8 cellular contexts compared by ENCODE assay signal in genomic region chr5:368162-369084, GRCh38. TPM values are rescaled to one million over a fixed set of nuclear protein-coding genes. Genes with fewer than 3 reads are reported as not detected.
A peak's percentile ranks its signal among the peaks of the same experiment; 100 is the strongest.
DNase-seq lines count a peak whose midpoint lies in the region; ATAC-seq and TF ChIP-seq lines count a peak whose summit lies in the region.

No MANE protein-coding gene starts in this region.

- no peaks in the 10 kb centered on the region for H3K36me3 ChIP-seq in RWPE2 (ENCODE audit: low read depth)

- H3K4me1 ChIP-seq in RWPE2 (ENCODE audit: insufficient read depth, poor library complexity, severe bottlenecking): peaks cover 2% of the 10 kb centered on the region

- ATAC-seq in HG02852 (IDR thresholded peaks at IDR 0.05; ENCODE audit: unreplicated experiment) (peak; percentile 67), RWPE2 (ENCODE audit: low read depth) (no peak), left cardiac atrium (peak; percentile 28 to 40), omental fat pad (ENCODE audit: low FRiP score) (no peak)

- peaks cover 3% of the 10 kb centered on the region for H3K27me3 ChIP-seq in RWPE2 (ENCODE audit: insufficient read depth, poor library complexity, severe bottlenecking)

- TF ChIP-seq CTCF in RWPE2 (IDR thresholded peaks at IDR 0.05; ENCODE audit: poor library complexity, severe bottlenecking) (no peak), omental fat pad (IDR thresholded peaks at IDR 0.05) (no peak)

- intact Hi-C loops in left cardiac atrium (cut with DNase I): no loop called here

- H3K4me3 ChIP-seq in RWPE2 (ENCODE audit: severe bottlenecking): no peak overlapping the region

- H3K27ac ChIP-seq in RWPE2 (ENCODE audit: poor library complexity, severe bottlenecking): no peak overlapping the region

- H3K9me3 ChIP-seq in RWPE2 (ENCODE audit: severe bottlenecking): peaks cover 13% of the 10 kb centered on the region

- DNase-seq in activated CD8-positive, alpha-beta memory T cell treated with anti-CD3 and anti-CD28 coated beads for 24 hours: peak; percentile 72
- DNase-seq in activated CD8-positive, alpha-beta memory T cell treated with anti-CD3 and anti-CD28 coated beads, Interleukin-2, amount 50 U/mL, for 4 hours: no peak
- peak; percentile 54 for DNase-seq in RWPE2 (ENCODE audit: low spot score)
- no peak for DNase-seq in left cardiac atrium
- no peak for DNase-seq in LoVo (ENCODE audit: low spot score)
- no peak for DNase-seq in NCI-H748 (lab: John Stamatoyannopoulos, UW; ENCODE audit: unreplicated experiment)
- no peak for DNase-seq in omental fat pad (ENCODE audit: low spot score)

RNA-seq across cellular contexts. Expression of gene AHRR, which starts 46.9 kb away (rescaled TPM):
- 1 to 10 TPM; 1.9 to 3.8 TPM for total RNA-seq in left cardiac atrium
- total RNA-seq in omental fat pad: 1 to 10 TPM in 2 of 4 donors, under 1 TPM in 2; 0.25 to 2.2 (median 1.6) TPM

Comparison
In these comparisons a context has a peak if more than half of its experiments do, and no peak if none do; other contexts are left out.
1. DNase-seq: peak in activated CD8-positive, alpha-beta memory T cell treated with anti-CD3 and anti-CD28 coated beads for 24 hours (single experiment) and RWPE2 (single experiment); none in activated CD8-positive, alpha-beta memory T cell treated with anti-CD3 and anti-CD28 coated beads, Interleukin-2, amount 50 U/mL, for 4 hours (single experiment), left cardiac atrium (single experiment), LoVo (single experiment), NCI-H748 (single experiment) and omental fat pad (single experiment).
2. ATAC-seq: peak in HG02852 (single experiment) and left cardiac atrium (2 of 2); none in RWPE2 (single experiment) and omental fat pad (single experiment).